1 cellular context compared by ENCODE assay signal in genomic region chr3:87206070-87206469, GRCh38.
TF ChIP-seq lines count a peak whose summit lies in the region.

No MANE protein-coding gene starts in this region.

TF ChIP-seq in HepG2, 621 proteins besides CTCF, POLR2A, EP300 and RAD21 (continued from another document and continues in another):
- no peak for TF ChIP-seq FOXC1 (CRISPR knock-in tag; IDR thresholded peaks at IDR 0.05; ENCODE audit: borderline replicate concordance)
- no peak for TF ChIP-seq MATR3 (CRISPR knock-in tag; IDR thresholded peaks at IDR 0.05)
- no peak for TF ChIP-seq ATF5 (CRISPR knock-in tag; IDR thresholded peaks at IDR 0.05; ENCODE audit: low read depth)
- no peak for TF ChIP-seq ZNF280B (CRISPR knock-in tag; IDR thresholded peaks at IDR 0.05; ENCODE audit: borderline replicate concordance)
- no peak for TF ChIP-seq SKIL (CRISPR knock-in tag; IDR thresholded peaks at IDR 0.05; ENCODE audit: borderline replicate concordance)
- TF ChIP-seq SIN3A (IDR thresholded peaks at IDR 0.05; ENCODE audit: borderline replicate concordance, low read depth, low read length): no peak
- no peak for TF ChIP-seq SRY (CRISPR knock-in tag; IDR thresholded peaks at IDR 0.05)
- no peak for TF ChIP-seq ATF6 (CRISPR knock-in tag; conservative IDR thresholded peaks at IDR 0.05)
- TF ChIP-seq TFE3 (CRISPR knock-in tag; IDR thresholded peaks at IDR 0.05): no peak
- TF ChIP-seq ZNF614 (CRISPR knock-in tag; IDR thresholded peaks at IDR 0.05; ENCODE audit: borderline replicate concordance): 0 out of 2 replicates have a peak, but pooled peaks have one; percentile 39
- TF ChIP-seq ZNF224 (CRISPR knock-in tag; IDR thresholded peaks at IDR 0.05): no peak
- TF ChIP-seq ZNF570 (CRISPR knock-in tag; IDR thresholded peaks at IDR 0.05; ENCODE audit: borderline replicate concordance): no peak
- TF ChIP-seq STAT5B (CRISPR knock-in tag; IDR thresholded peaks at IDR 0.05): no peak
- no peak for TF ChIP-seq ZNF44 (CRISPR knock-in tag; IDR thresholded peaks at IDR 0.05)
- no peak for TF ChIP-seq ZBTB38 (CRISPR knock-in tag; IDR thresholded peaks at IDR 0.05)
- 0 out of 2 replicates have a peak, but pooled peaks have one; percentile 44 for TF ChIP-seq BCL6 (CRISPR knock-in tag; IDR thresholded peaks at IDR 0.05)
- TF ChIP-seq TIGD3 (CRISPR knock-in tag; IDR thresholded peaks at IDR 0.05; ENCODE audit: borderline replicate concordance): no peak
- TF ChIP-seq GTF3A (CRISPR knock-in tag; conservative IDR thresholded peaks at IDR 0.05): no peak
- peak; percentile 86 for TF ChIP-seq PAXIP1 (CRISPR knock-in tag; conservative IDR thresholded peaks at IDR 0.05)
- no peak for TF ChIP-seq MXD4 (CRISPR knock-in tag; IDR thresholded peaks at IDR 0.05)
- TF ChIP-seq ZNF841 (CRISPR knock-in tag; IDR thresholded peaks at IDR 0.05; ENCODE audit: borderline replicate concordance): no peak
- TF ChIP-seq ZBTB34 (CRISPR knock-in tag; IDR thresholded peaks at IDR 0.05): no peak
- TF ChIP-seq NR3C1 (CRISPR knock-in tag; IDR thresholded peaks at IDR 0.05): no peak
- TF ChIP-seq SNAI1 (CRISPR knock-in tag; IDR thresholded peaks at IDR 0.05; ENCODE audit: borderline replicate concordance): no peak
- no peak for TF ChIP-seq RBFOX2 (IDR thresholded peaks at IDR 0.05; ENCODE audit: low read depth, low read length)
- no peak for TF ChIP-seq ZNF572 (CRISPR knock-in tag; IDR thresholded peaks at IDR 0.05)
- peak; percentile 96 for TF ChIP-seq ARID3A (IDR thresholded peaks at IDR 0.05; ENCODE audit: low read depth, low read length)
- 0 out of 2 replicates have a peak, but pooled peaks have one; percentile 19 for TF ChIP-seq KDM6A (CRISPR knock-in tag; IDR thresholded peaks at IDR 0.05; ENCODE audit: low read depth)
- TF ChIP-seq ARID2 (CRISPR knock-in tag; IDR thresholded peaks at IDR 0.05; ENCODE audit: borderline replicate concordance): no peak
- no peak for TF ChIP-seq DBP (CRISPR knock-in tag; IDR thresholded peaks at IDR 0.05; ENCODE audit: not compliant biosample characterization)
- no peak for TF ChIP-seq AGO1 (IDR thresholded peaks at IDR 0.05; ENCODE audit: low read depth, low read length, poor library complexity, severe bottlenecking)
- TF ChIP-seq CREBL2 (CRISPR knock-in tag; IDR thresholded peaks at IDR 0.05; ENCODE audit: borderline replicate concordance): no peak
- TF ChIP-seq AKAP8 (CRISPR knock-in tag; IDR thresholded peaks at IDR 0.05): no peak
- TF ChIP-seq ZNF773 (CRISPR knock-in tag; IDR thresholded peaks at IDR 0.05; ENCODE audit: borderline replicate concordance): no peak
- no peak for TF ChIP-seq PBX3 (CRISPR knock-in tag; IDR thresholded peaks at IDR 0.05; ENCODE audit: borderline replicate concordance)
- TF ChIP-seq KDM5A (IDR thresholded peaks at IDR 0.05; ENCODE audit: borderline replicate concordance, low read length): no peak
- peak; percentile 28; the same call in 1 of the 2 replicates for TF ChIP-seq POGZ (CRISPR knock-in tag; IDR thresholded peaks at IDR 0.05)
- peak; percentile 43; the same call in 1 of the 2 replicates for TF ChIP-seq SOX5 (CRISPR knock-in tag; IDR thresholded peaks at IDR 0.05; ENCODE audit: borderline replicate concordance)
- no peak for TF ChIP-seq ATF4 (CRISPR knock-in tag; IDR thresholded peaks at IDR 0.05)
- TF ChIP-seq ZFYVE20 (CRISPR knock-in tag; IDR thresholded peaks at IDR 0.05; ENCODE audit: borderline replicate concordance, low read depth): no peak
- TF ChIP-seq HMG20B (CRISPR knock-in tag; conservative IDR thresholded peaks at IDR 0.05): no peak
- TF ChIP-seq PITX1 (CRISPR knock-in tag; IDR thresholded peaks at IDR 0.05): no peak
- no peak for TF ChIP-seq ELF4 (CRISPR knock-in tag; IDR thresholded peaks at IDR 0.05; ENCODE audit: borderline replicate concordance)
- TF ChIP-seq CEBPG (CRISPR knock-in tag; IDR thresholded peaks at IDR 0.05): peak; percentile 97
